In genomic region chr21:30425826-30426225, GRCh38 we compare ENCODE assay signal across 23 cellular contexts. TPM values are rescaled to one million over a fixed set of nuclear protein-coding genes. Genes with fewer than 3 reads are reported as not detected.
"Had no signal": no experiment of that assay in that cellular context is flagged by ENCODE, and none has a peak within 500 bp of the region (broad histone marks: within the 10 kb centered on the region; RNA-seq: fewer than 3 reads in every experiment).

KRTAP13-3 (minus strand) TSS chr21:30425926; CDS start chr21:30425912, 14 bp downstream.

- H3K36me3 ChIP-seq: SJSA1 had no signal

- H3K4me1 ChIP-seq: SJSA1 had no signal

- DNase-seq: KBM-7, MV-4-11, NCI-H1048, NCI-H1105, NCI-H1417, NCI-H1436 treated with DMSO at 0.1 percent for 48 hours, NCI-H1694, NCI-H187 treated with DMSO at 0.1 percent for 48 hours, NCI-H2029 treated with DMSO at 0.1 percent for 48 hours, NCI-H2107, NCI-H226, NCI-H446, NCI-H510A, NCI-H524 treated with DMSO at 0.1 percent for 48 hours, NCI-H774, Right ventricle myocardium superior, RPMI8226, SIG-M5 had no signal

- H3K27ac ChIP-seq: SJSA1, SK-N-MC had no signal

- H3K27me3 ChIP-seq: SJSA1 had no signal

- H3K4me3 ChIP-seq: SJSA1, SK-N-MC had no signal

- H3K9me3 ChIP-seq: SJSA1 had no signal

RNA-seq across cellular contexts. Expression of gene KRTAP13-3, which starts in this region (rescaled TPM):
- total RNA-seq: HT1080, LHCN-M2, MCF 10A, Right ventricle myocardium superior, SJSA1 had no signal
